ENCODE assay signal across 18 cellular contexts in genomic region chr16:51450913-51451312, GRCh38.
"Had no signal": no experiment of that assay in that cellular context is flagged by ENCODE, and none has a peak within 500 bp of the region (broad histone marks: within the 10 kb centered on the region; RNA-seq: fewer than 3 reads in every experiment).

No MANE protein-coding gene starts in this region.

- H3K4me1 Mint-ChIP-seq: naive B cell; stimulated activated naive B cell treated with anti-CD40 and anti-IgM and Interleukin-4, amounts not matched to agents 10 μg/mL and 1 μg/mL and 100 μg/mL, for 72 hours had no signal

- H3K4me1 ChIP-seq: adrenal gland, gastroesophageal sphincter, upper lobe of left lung had no signal

- DNase-seq: activated CD4-positive, alpha-beta T cell treated with anti-CD3 and anti-CD28 coated beads for 1 hour; activated gamma-delta T cell treated with Interleukin-2 at 50 U/mL for 16 hours; adrenal gland; cerebellar nuclear complex; effector CD4-positive, alpha-beta T cell; left colon; mammary epithelial cell; naive B cell; ovary; stimulated activated naive B cell treated with anti-CD40 and anti-IgM and Interleukin-4, amounts not matched to agents 10 μg/mL and 1 μg/mL and 100 μg/mL, for 72 hours; SW 1271; upper lobe of left lung; WERI-Rb-1 had no signal

- H3K27me3 Mint-ChIP-seq: naive B cell; stimulated activated naive B cell treated with anti-CD40 and anti-IgM and Interleukin-4, amounts not matched to agents 10 μg/mL and 1 μg/mL and 100 μg/mL, for 72 hours had no signal

- H3K9me3 Mint-ChIP-seq: stimulated activated naive B cell treated with anti-CD40 and anti-IgM and Interleukin-4, amounts not matched to agents 10 μg/mL and 1 μg/mL and 100 μg/mL, for 72 hours had no signal

- H3K27me3 ChIP-seq: adrenal gland, ovary, upper lobe of left lung had no signal

- H3K36me3 ChIP-seq: adrenal gland, gastroesophageal sphincter, ovary, thoracic aorta, upper lobe of left lung, WERI-Rb-1 had no signal

- H3K9me3 ChIP-seq: adrenal gland, gastroesophageal sphincter, ovary, thoracic aorta, upper lobe of left lung had no signal

- H3K4me3 ChIP-seq: adrenal gland, gastroesophageal sphincter, ovary, thoracic aorta, upper lobe of left lung had no signal

- ATAC-seq: activated naive CD4-positive, alpha-beta T cell treated with anti-CD3 and anti-CD28 coated beads, Interleukin-2, amount 50 U/mL, for 72 hours; esophagus mucosa; gastroesophageal sphincter; left colon; stimulated activated naive B cell treated with anti-CD40 and anti-IgM and Interleukin-4, amounts not matched to agents 10 μg/mL and 1 μg/mL and 100 μg/mL, for 72 hours had no signal

- H3K36me3 Mint-ChIP-seq: activated naive CD4-positive, alpha-beta T cell treated with anti-CD3 and anti-CD28 coated beads, Interleukin-2, amount 50 U/mL, for 72 hours; naive B cell; stimulated activated naive B cell treated with anti-CD40 and anti-IgM and Interleukin-4, amounts not matched to agents 10 μg/mL and 1 μg/mL and 100 μg/mL, for 72 hours had no signal

- H3K27ac ChIP-seq: adrenal gland, gastroesophageal sphincter, thoracic aorta, upper lobe of left lung, WERI-Rb-1 had no signal

- H3K27ac Mint-ChIP-seq: activated naive CD4-positive, alpha-beta T cell treated with anti-CD3 and anti-CD28 coated beads, Interleukin-2, amount 50 U/mL, for 72 hours; activated T-helper 1 cell treated with anti-CD3 and anti-CD28 coated beads, Interleukin-12 subunit alpha, Interleukin-12 subunit beta, Interleukin-2, Interleukin-4 antibody, amounts not matched to agents 30 ng/mL and 10 ng/mL and 1 ng/mL, durations not matched to agents 14 hours and 24 hours and 36 hours; naive B cell; stimulated activated naive B cell treated with anti-CD40 and anti-IgM and Interleukin-4, amounts not matched to agents 10 μg/mL and 1 μg/mL and 100 μg/mL, for 72 hours had no signal

- H3K4me3 Mint-ChIP-seq: activated T-helper 1 cell treated with anti-CD3 and anti-CD28 coated beads, Interleukin-12 subunit alpha, Interleukin-12 subunit beta, Interleukin-2, Interleukin-4 antibody, amounts not matched to agents 30 ng/mL and 10 ng/mL and 1 ng/mL, durations not matched to agents 14 hours and 24 hours and 36 hours; naive B cell; stimulated activated naive B cell treated with anti-CD40 and anti-IgM and Interleukin-4, amounts not matched to agents 10 μg/mL and 1 μg/mL and 100 μg/mL, for 72 hours had no signal
